ENCODE assay signal across 11 cellular contexts in genomic region chr15:98734472-98735284, GRCh38.
DNase-seq lines count a peak whose midpoint lies in the region; ATAC-seq and TF ChIP-seq lines count a peak whose summit lies in the region.
"Had no signal": no experiment of that assay in that cellular context is flagged by ENCODE, and none has a peak within 500 bp of the region (broad histone marks: within the 10 kb centered on the region; RNA-seq: fewer than 3 reads in every experiment).

No MANE protein-coding gene starts in this region.

- no peaks in the 10 kb centered on the region for H3K27me3 ChIP-seq in GM23248 (replicated peaks; ENCODE audit: insufficient read depth)
- H3K27me3 ChIP-seq in Panc1 (ENCODE audit: control insufficient read depth, insufficient read depth, low read length): no peaks in the 10 kb centered on the region
- no peaks in the 10 kb centered on the region for H3K27me3 ChIP-seq in fibroblast of lung (ENCODE audit: control insufficient read depth, insufficient read depth, low read length)
- H3K27me3 ChIP-seq: upper lobe of left lung had no signal

- intact Hi-C loops in Panc1 (cut with micrococcal nuclease; ENCODE audit: unreplicated experiment): no loop called here
- intact Hi-C loops in sciatic nerve (cut with DNase I): no loop called here

- H3K4me2 ChIP-seq in GM23248 (ENCODE audit: unreplicated experiment): peak overlapping the region; percentile 13
- H3K4me2 ChIP-seq in fibroblast of lung (ENCODE audit: extremely low read depth, insufficient read depth, low read length): peak overlapping the region; percentile 2
- H3K4me2 ChIP-seq: smooth muscle cell had no signal

- H3K27ac ChIP-seq in GM23248 (peak overlapping the region; percentile 47), Panc1 (ENCODE audit: low read length) (peak overlapping the region; percentile 74), fibroblast of lung (ENCODE audit: insufficient read depth, low read length) (no peak overlapping the region)

- H3K9ac ChIP-seq in GM23248: peak overlapping the region; percentile 14; the same call in 1 of the 2 replicates
- no peak overlapping the region for H3K9ac ChIP-seq in fibroblast of lung (ENCODE audit: insufficient read depth, low read length)

- H3K4me1 ChIP-seq in GM23248 (ENCODE audit: insufficient read depth) (peaks cover 42% of the 10 kb centered on the region), Panc1 (ENCODE audit: control insufficient read depth, insufficient read depth, low read length) (peaks cover 38% of the 10 kb centered on the region), fibroblast of lung (ENCODE audit: control insufficient read depth, extremely low read depth, insufficient read depth, low read length) (peaks cover 8% of the 10 kb centered on the region)

- 78 to 80% methylated on average over 10 of the region's 10 CpGs for WGBS in GM23248 (ENCODE audit: low coverage in 1 of 2, low lambda C conversion rate in 2 of 2, missing lambda C conversion rate in 2 of 2), 2 experiments

- H2AFZ ChIP-seq in GM23248: no peak overlapping the region
- H2AFZ ChIP-seq in fibroblast of lung (ENCODE audit: low read length): no peak overlapping the region

- H3F3A ChIP-seq in GM23248 (ENCODE audit: insufficient read depth): peaks cover 30% of the 10 kb centered on the region

- H4K20me1 ChIP-seq in GM23248 (ENCODE audit: insufficient read depth): peaks cover 22% of the 10 kb centered on the region; the same call in 1 of the 2 replicates
- no peaks in the 10 kb centered on the region for H4K20me1 ChIP-seq in fibroblast of lung (ENCODE audit: control insufficient read depth, extremely low read depth, insufficient read depth, low read length)

- TF ChIP-seq CTCF in Panc1 (IDR thresholded peaks at IDR 0.05): no peak
- no peak for TF ChIP-seq CTCF in fibroblast of lung (conservative IDR thresholded peaks at IDR 0.05 in 1 of 2, IDR thresholded peaks at IDR 0.05 in 1 of 2; ENCODE audit: low read depth in 1 of 2, low read length in 2 of 2)

- in situ Hi-C loops in GM23248 (cut with MboI) (no loop called here), Panc1 (cut with HindIII; ENCODE audit: low pct_unique_long_range_greater_than_20kb, low sequenced_read_pairs) (no loop called here)

- H3K4me3 ChIP-seq in GM23248: 0 out of 2 replicates have a peak overlapping the region, but pooled peaks have one; percentile 17
- no peak overlapping the region for H3K4me3 ChIP-seq in Panc1 (ENCODE audit: low read depth in 2 of 2, low read length in 2 of 2)
- H3K4me3 ChIP-seq in fibroblast of lung (replicated peaks in 1 of 4; ENCODE audit: control extremely low read depth in 1 of 4, insufficient read depth in 1 of 4, low read depth in 3 of 4, low read length in 4 of 4): no peak overlapping the region
- H3K4me3 ChIP-seq: smooth muscle cell had no signal

- H3K79me2 ChIP-seq in GM23248 (ENCODE audit: insufficient read depth) (peaks cover 100% of the 10 kb centered on the region), fibroblast of lung (ENCODE audit: control insufficient read depth, insufficient read depth, low read length) (peaks cover 69% of the 10 kb centered on the region)

- H3K9me3 ChIP-seq in GM23248 (ENCODE audit: low read depth): no peaks in the 10 kb centered on the region
- H3K9me3 ChIP-seq in Panc1 (ENCODE audit: control insufficient read depth, insufficient read depth, low read depth, low read length): no peaks in the 10 kb centered on the region
- H3K9me3 ChIP-seq in fibroblast of lung (ENCODE audit: control insufficient read depth, insufficient read depth, low read depth, low read length): no peaks in the 10 kb centered on the region
- H3K9me3 ChIP-seq: upper lobe of left lung had no signal

- CTCF ChIA-PET in Panc1 (lab: Charles Lee): interaction anchor here (1.0 kb wide), 1 partner anchor 19 kb away, joined by 3 read pairs; no protein-coding TSS in a partner anchor

- H3K9me2 ChIP-seq in GM23248 (ENCODE audit: insufficient read depth): no peaks in the 10 kb centered on the region

- H3K36me3 ChIP-seq in GM23248 (ENCODE audit: low read depth) (no peaks in the 10 kb centered on the region), Panc1 (ENCODE audit: control insufficient read depth, insufficient read depth, low read length) (no peaks in the 10 kb centered on the region), fibroblast of lung (ENCODE audit: control insufficient read depth, insufficient read depth, low read length) (no peaks in the 10 kb centered on the region)
- H3K36me3 ChIP-seq: upper lobe of left lung had no signal

- peak; percentile 63 for DNase-seq in GM23248
- no peak for DNase-seq in Panc1 (ENCODE audit: low read depth, low spot score)
- DNase-seq in fibroblast of lung (ENCODE audit: low read depth in 2 of 2): peak in 1 of 2 donors; percentile 28
- DNase-seq in sciatic nerve (ENCODE audit: low spot score): no peak
- no peak for DNase-seq in retina
- no peak for DNase-seq in anterior cingulate cortex (lab: John Stamatoyannopoulos, UW)
- no peak for DNase-seq in stimulated activated CD4-positive, alpha-beta T cell treated with anti-CD3 and anti-CD28 coated beads, Interleukin-4, amount 100 ng/mL, for 4 hours
- DNase-seq: upper lobe of left lung had no signal

- BruUV-seq in Panc1 (replicated peaks; lab: Mats Ljungman, UMichigan): no TSS peak

- POLR2A ChIA-PET in Panc1 (lab: Charles Lee): no interaction called here

- ATAC-seq in Panc1: no peak
- peak; percentile 49 for ATAC-seq in sciatic nerve
- ATAC-seq in GM21360 (IDR thresholded peaks at IDR 0.05; ENCODE audit: unreplicated experiment): no peak
- ATAC-seq: activated CD4-positive, CD25-positive, alpha-beta regulatory T cell treated with anti-CD3 and anti-CD28 coated beads, Interleukin-2, amount 50 U/mL, for 24 hours had no signal
